11 cellular contexts compared by ENCODE assay signal in the genomic region with DNA sequence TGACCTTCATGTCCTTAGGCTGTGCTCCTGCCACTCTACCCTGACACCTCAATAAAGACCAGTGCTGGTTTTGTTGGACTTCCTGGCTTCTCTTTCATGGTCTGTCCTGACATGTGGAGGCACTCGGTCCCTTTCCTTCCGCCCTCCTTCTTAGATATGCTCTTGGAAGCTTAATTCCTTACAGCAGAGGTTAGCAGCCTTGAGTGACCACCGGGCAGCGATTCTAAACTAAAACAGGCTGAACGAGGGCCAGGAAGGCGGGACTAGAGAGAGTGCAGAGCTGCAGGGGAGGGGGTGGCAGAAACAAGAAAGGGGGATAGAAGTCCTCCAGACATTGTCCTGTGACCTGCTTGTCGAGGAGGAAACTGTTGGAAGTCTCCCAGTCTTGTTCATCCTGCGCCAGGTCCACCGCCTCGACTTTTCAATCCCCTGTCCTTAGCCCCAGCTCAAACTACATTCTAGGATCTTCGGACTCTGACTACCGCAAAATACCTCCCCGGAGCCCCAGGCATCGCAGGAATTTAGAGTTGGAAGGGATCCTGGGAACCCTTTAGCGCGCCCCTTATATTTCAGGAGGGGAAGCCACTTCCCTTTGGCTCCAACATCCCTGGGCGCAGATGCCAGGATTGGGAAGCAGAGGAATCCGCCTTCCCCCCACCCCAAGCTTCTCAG. TPM values are rescaled to one million over a fixed set of nuclear protein-coding genes. Genes with fewer than 3 reads are reported as not detected.
DNase-seq lines count a peak whose midpoint lies in the region; ATAC-seq lines count a peak whose summit lies in the region.
"Had no signal": no experiment of that assay in that cellular context is flagged by ENCODE, and none has a peak within 500 bp of the region (broad histone marks: within the 10 kb centered on the region; RNA-seq: fewer than 3 reads in every experiment).

No MANE protein-coding gene starts in this region.

- DNase-seq in ELF-1 (ENCODE audit: low read depth, low spot score) (peak; percentile 28), caudate nucleus (lab: John Stamatoyannopoulos, UW) (no peak), superior temporal gyrus (ENCODE audit: extremely low spot score) (no peak), NCI-H2107 (lab: John Stamatoyannopoulos, UW) (no peak)
- DNase-seq: activated gamma-delta T cell had no signal

- peak overlapping the region; percentile 26 for H3K4me3 Mint-ChIP-seq in activated T-helper 17 cell treated with anti-CD3 and anti-CD28 coated beads, Interleukin-2, amount 50 U/mL, for 72 hours

- H3K27ac Mint-ChIP-seq in activated T-helper 17 cell treated with anti-CD3 and anti-CD28 coated beads, Interleukin-2, amount 50 U/mL, for 72 hours, result no peak overlapping the region

- H3K36me3 ChIP-seq in iPS-18a (ENCODE audit: control insufficient read depth, low read depth, low read length), result no peaks in the 10 kb centered on the region
- H3K36me3 ChIP-seq in skeletal muscle tissue (ENCODE audit: control insufficient read depth in 3 of 3, insufficient read depth in 3 of 3, low read length in 3 of 3), result no peaks in the 10 kb centered on the region

- no peaks in the 10 kb centered on the region for H3K36me3 Mint-ChIP-seq in activated T-helper 17 cell treated with anti-CD3 and anti-CD28 coated beads, Interleukin-2, amount 50 U/mL, for 72 hours (ENCODE audit: low read depth)

- no peaks in the 10 kb centered on the region for H3K9me3 Mint-ChIP-seq in activated T-helper 17 cell treated with anti-CD3 and anti-CD28 coated beads, Interleukin-2, amount 50 U/mL, for 72 hours

- H3K4me3 ChIP-seq in iPS-18a (ENCODE audit: low read length) (peak overlapping the region; percentile 53), skeletal muscle tissue (ENCODE audit: low read length in 3 of 3) (peak overlapping the region in 2 of 3 donors; percentile 26 to 45)

- H3K27me3 Mint-ChIP-seq in activated T-helper 17 cell treated with anti-CD3 and anti-CD28 coated beads, Interleukin-2, amount 50 U/mL, for 72 hours, result peaks cover 22% of the 10 kb centered on the region

- H3K4me1 Mint-ChIP-seq in activated T-helper 17 cell treated with anti-CD3 and anti-CD28 coated beads, Interleukin-2, amount 50 U/mL, for 72 hours, result no peaks in the 10 kb centered on the region

- H3K9ac ChIP-seq in iPS-18a (ENCODE audit: low read length), result peak overlapping the region; percentile 29
- H3K9ac ChIP-seq in skeletal muscle tissue (ENCODE audit: low read depth in 1 of 3, low read length in 3 of 3), result peak overlapping the region in 1 of 3 donors; percentile 30
- H3K9ac ChIP-seq: KMS-11 had no signal

- H3K4me1 ChIP-seq in iPS-18a (ENCODE audit: control insufficient read depth, low read depth, low read length) (peaks cover 23% of the 10 kb centered on the region), skeletal muscle tissue (ENCODE audit: control insufficient read depth in 3 of 3, insufficient read depth in 3 of 3, low read length in 3 of 3) (peaks cover 0 to 14% (median 9%) of the 10 kb centered on the region in 3 donors)

- H3K27ac ChIP-seq in iPS-18a (ENCODE audit: low read length), result no peak overlapping the region
- H3K27ac ChIP-seq in skeletal muscle tissue (ENCODE audit: low read depth, low read length), result no peak overlapping the region
- H3K27ac ChIP-seq in caudate nucleus (ENCODE audit: low read depth, low read length), result no peak overlapping the region
- H3K27ac ChIP-seq: KMS-11 had no signal

- H3K27me3 ChIP-seq in iPS-18a (ENCODE audit: control insufficient read depth, insufficient read depth, low read length), result peaks cover 39% of the 10 kb centered on the region
- peaks cover 30 to 47% (median 45%) of the 10 kb centered on the region in 3 donors for H3K27me3 ChIP-seq in skeletal muscle tissue (ENCODE audit: control insufficient read depth in 3 of 3, insufficient read depth in 3 of 3, low read length in 3 of 3)

- no peak for ATAC-seq in activated T-helper 17 cell treated with anti-CD3 and anti-CD28 coated beads, Interleukin-2, amount 50 U/mL, for 72 hours (replicated peaks)
- ATAC-seq in HG03442 (IDR thresholded peaks at IDR 0.05; ENCODE audit: unreplicated experiment), result no peak
- ATAC-seq: HCT116 had no signal

- no peaks in the 10 kb centered on the region for H3K9me3 ChIP-seq in iPS-18a (ENCODE audit: control insufficient read depth, low read depth, low read length)
- H3K9me3 ChIP-seq in skeletal muscle tissue (ENCODE audit: control insufficient read depth in 3 of 3, low read length in 3 of 3), result no peaks in the 10 kb centered on the region

RNA-seq across cellular contexts. Expression of a gene that starts 1.2 kb away (rescaled TPM):
- total RNA-seq in activated T-helper 17 cell treated with anti-CD3 and anti-CD28 coated beads, Interleukin-2, amount 50 U/mL, for 72 hours, result not detected
- total RNA-seq in skeletal muscle tissue, result 150 TPM

RNA-seq across cellular contexts. Expression of a gene that starts 20.7 kb away (rescaled TPM):
- total RNA-seq in activated T-helper 17 cell treated with anti-CD3 and anti-CD28 coated beads, Interleukin-2, amount 50 U/mL, for 72 hours, result 10 to 100 TPM; 32.3 to 52.4 TPM
- total RNA-seq in skeletal muscle tissue, result 30.8 TPM

RNA-seq across cellular contexts. Expression of a gene that starts 45.9 kb away (rescaled TPM):
- total RNA-seq in activated T-helper 17 cell treated with anti-CD3 and anti-CD28 coated beads, Interleukin-2, amount 50 U/mL, for 72 hours, result 1 to 10 TPM in 1 of 2 donors, under 1 TPM in 1; 0.50 to 1.2 TPM
- total RNA-seq in skeletal muscle tissue, result not detected

RNA-seq across cellular contexts. Expression of a gene that starts 56.9 kb away (rescaled TPM):
- 1 to 10 TPM; 2.7 to 5.6 TPM for total RNA-seq in activated T-helper 17 cell treated with anti-CD3 and anti-CD28 coated beads, Interleukin-2, amount 50 U/mL, for 72 hours
- total RNA-seq in skeletal muscle tissue, result 30.8 TPM

Comparison
In these comparisons a context has a peak if more than half of its experiments do, and no peak if none do; other contexts are left out.
1. RNA of a gene that starts 1.2 kb away (total RNA-seq): 150 TPM in skeletal muscle tissue (single experiment); not detected in activated T-helper 17 cell treated with anti-CD3 and anti-CD28 coated beads, Interleukin-2, amount 50 U/mL, for 72 hours; every median in the first group is over 100 times any median in the second.